26 cellular contexts compared by ENCODE assay signal in the genomic region with DNA sequence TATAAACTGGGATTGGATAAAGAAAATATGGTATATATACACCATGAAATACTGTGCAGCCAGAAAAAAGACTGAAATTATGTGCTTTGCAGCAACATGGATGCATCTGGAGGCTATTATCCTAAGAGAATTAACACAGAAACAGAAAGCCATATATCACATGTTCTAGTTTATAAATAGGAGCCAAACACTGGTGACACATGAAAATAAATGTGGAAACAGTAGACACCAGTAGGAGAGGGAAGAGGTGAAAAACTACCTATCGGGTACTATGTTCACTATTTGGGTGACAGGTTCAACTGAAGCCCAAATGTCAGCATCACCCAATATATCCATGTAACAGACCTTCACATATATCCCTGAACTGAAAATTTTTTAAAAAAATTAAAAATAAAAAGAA.
"Had no signal": no experiment of that assay in that cellular context is flagged by ENCODE, and none has a peak within 500 bp of the region (broad histone marks: within the 10 kb centered on the region; RNA-seq: fewer than 3 reads in every experiment).

No MANE protein-coding gene starts in this region.

- H3K4me1 ChIP-seq: ascending aorta, breast epithelium, colonic mucosa, esophagus squamous epithelium had no signal

- H3K9me3 ChIP-seq: ascending aorta, breast epithelium, colonic mucosa, esophagus squamous epithelium had no signal

- H3K36me3 ChIP-seq: ascending aorta, breast epithelium, cardiac muscle cell, colonic mucosa, esophagus squamous epithelium had no signal

- H3K4me3 ChIP-seq: ascending aorta, breast epithelium, cardiac muscle cell, colonic mucosa, esophagus squamous epithelium had no signal

- DNase-seq: activated CD4-positive, alpha-beta memory T cell treated with anti-CD3 and anti-CD28 coated beads for 36 hours; activated CD4-positive, alpha-beta T cell treated with anti-CD3 and anti-CD28 coated beads for 36 hours; activated CD4-positive, alpha-beta T cell treated with anti-CD3 and anti-CD28 coated beads, Interleukin-2, amount 10 ng/mL, durations not matched to agents 24 days and 14 days; activated CD4-positive, CD25-positive, alpha-beta regulatory T cell; activated CD4-positive, CD25-positive, alpha-beta regulatory T cell treated with anti-CD3 and anti-CD28 coated beads, Interleukin-2, amount 50 U/mL, for 72 hours; activated CD8-positive, alpha-beta memory T cell treated with anti-CD3 and anti-CD28 coated beads, Interleukin-2, amount 10 ng/mL, durations not matched to agents 7 days and 5 days; activated CD8-positive, alpha-beta memory T cell treated with anti-CD3 and anti-CD28 coated beads, Interleukin-2, amount 50 U/mL, for 4 hours; activated CD8-positive, alpha-beta T cell treated with anti-CD3 and anti-CD28 coated beads, Interleukin-2, amount 10 ng/mL, durations not matched to agents 7 days and 5 days; activated effector memory CD4-positive, alpha-beta T cell treated with anti-CD3 and anti-CD28 coated beads, Interleukin-2, amount 50 U/mL, for 16 hours; activated naive CD4-positive, alpha-beta T cell treated with anti-CD3 and anti-CD28 coated beads for 36 hours; activated naive CD8-positive, alpha-beta T cell treated with anti-CD3 and anti-CD28 coated beads for 36 hours; activated naive CD8-positive, alpha-beta T cell treated with anti-CD3 and anti-CD28 coated beads, Interleukin-2, amount 50 U/mL, for 24 hours; activated T-cell treated with anti-CD3 and anti-CD28 coated beads, Interleukin-2, amount 50 U/mL, for 1 hour; activated T-cell treated with anti-CD3 and anti-CD28 coated beads, Interleukin-2, amount 50 U/mL, for 48 hours; central memory CD4-positive, alpha-beta T cell; cerebellar nuclear complex; colonic mucosa; effector CD8-positive, alpha-beta T cell; esophagus squamous epithelium; foreskin melanocyte; head of caudate nucleus; T-helper 2 cell had no signal

- H3K27ac ChIP-seq: ascending aorta, breast epithelium, cardiac muscle cell, colonic mucosa, epithelial cell of prostate, esophagus squamous epithelium had no signal

- H3K27me3 ChIP-seq: ascending aorta, breast epithelium, cardiac muscle cell, colonic mucosa, esophagus squamous epithelium had no signal

- ATAC-seq: activated CD4-positive, alpha-beta T cell treated with anti-CD3 and anti-CD28 coated beads for 36 hours; activated CD8-positive, alpha-beta memory T cell treated with anti-CD3 and anti-CD28 coated beads, Interleukin-2, amount 10 ng/mL, durations not matched to agents 7 days and 5 days; activated CD8-positive, alpha-beta T cell treated with anti-CD3 and anti-CD28 coated beads, Interleukin-2, amount 10 ng/mL, durations not matched to agents 7 days and 5 days; activated naive CD8-positive, alpha-beta T cell treated with anti-CD3 and anti-CD28 coated beads, Interleukin-2, amount 50 U/mL, for 24 hours had no signal
